Comparison of ENCODE assay signal across 5 cellular contexts in genomic region chr10:104924101-104924795, GRCh38.
"Had no signal": no experiment of that assay in that cellular context is flagged by ENCODE, and none has a peak within 500 bp of the region (broad histone marks: within the 10 kb centered on the region; RNA-seq: fewer than 3 reads in every experiment).

No MANE protein-coding gene starts in this region.

- H3K4me2 ChIP-seq: KMS-11 had no signal

- H3K4me3 ChIP-seq: GM23248, HAP-1 had no signal

- H3K27me3 Mint-ChIP-seq: IgD-negative memory B cell had no signal

- H3K27ac Mint-ChIP-seq: IgD-negative memory B cell had no signal

- H3K27ac ChIP-seq: GM23248, KMS-11 had no signal

- DNase-seq: GM23248, KBM-7 had no signal

- H3K36me3 ChIP-seq: HAP-1 had no signal

- H2AFZ ChIP-seq: GM23248 had no signal

- H3K9me3 ChIP-seq: HAP-1 had no signal

- H3K36me3 Mint-ChIP-seq: IgD-negative memory B cell had no signal

- H3K4me1 ChIP-seq: HAP-1 had no signal

- H3K9me3 Mint-ChIP-seq: IgD-negative memory B cell had no signal

- H3K4me1 Mint-ChIP-seq: IgD-negative memory B cell had no signal

- H3K4me3 Mint-ChIP-seq: IgD-negative memory B cell had no signal
